ENCODE assay signal across 14 cellular contexts in genomic region chr1:93592636-93592949, GRCh38.
DNase-seq lines count a peak whose midpoint lies in the region; TF ChIP-seq lines count a peak whose summit lies in the region.
"Had no signal": no experiment of that assay in that cellular context is flagged by ENCODE, and none has a peak within 500 bp of the region (broad histone marks: within the 10 kb centered on the region; RNA-seq: fewer than 3 reads in every experiment).

No MANE protein-coding gene starts in this region.

- peaks cover 64% of the 10 kb centered on the region for H3K4me1 Mint-ChIP-seq in mesothelial cell of epicardium

- TF ChIP-seq CTCF in Loucy (conservative IDR thresholded peaks at IDR 0.05; ENCODE audit: low read length) (no peak), mesothelial cell of epicardium (IDR thresholded peaks at IDR 0.05; ENCODE audit: unreplicated experiment) (no peak), stomach (IDR thresholded peaks at IDR 0.05) (no peak), osteoblast (IDR thresholded peaks at IDR 0.05; ENCODE audit: extremely low read depth, low read depth, low read length) (no peak)

- no peak for TF ChIP-seq EP300 in stomach (IDR thresholded peaks at IDR 0.05)

- H3K9ac ChIP-seq in Loucy (ENCODE audit: low read depth, low read length, poor library complexity, severe bottlenecking): no peak overlapping the region
- peak overlapping the region; percentile 71 to 83 for H3K9ac ChIP-seq in duodenal mucosa (ENCODE audit: low read depth in 1 of 2, low read length in 2 of 2)

- no peaks in the 10 kb centered on the region for H3F3A ChIP-seq in Loucy (ENCODE audit: low read depth)

- WGBS in stomach, 5 donors: 32 to 58% (median 37%) methylated on average over 3 of the region's 3 CpGs

- H3K9me3 Mint-ChIP-seq in mesothelial cell of epicardium: no peaks in the 10 kb centered on the region
- H3K9me3 Mint-ChIP-seq: CD4-positive, alpha-beta memory T cell; stimulated activated effector memory CD8-positive, alpha-beta T cell treated with anti-CD3 and anti-CD28 coated beads, Interleukin-12 subunit alpha, Interleukin-12 subunit beta, amount 100 ng/mL, for 72 hours had no signal

- H3K9me2 ChIP-seq in Loucy (replicated peaks; ENCODE audit: low read depth, low read length): no peaks in the 10 kb centered on the region

- no peaks in the 10 kb centered on the region for H3K27me3 Mint-ChIP-seq in mesothelial cell of epicardium (ENCODE audit: low read depth)
- H3K27me3 Mint-ChIP-seq: activated naive CD8-positive, alpha-beta T cell had no signal

- H3K27me3 ChIP-seq in Loucy (ENCODE audit: insufficient read depth, low read length, poor library complexity, severe bottlenecking) (no peaks in the 10 kb centered on the region), duodenal mucosa (ENCODE audit: control insufficient read depth in 1 of 2, insufficient read depth in 2 of 2, low read length in 2 of 2) (no peaks in the 10 kb centered on the region), stomach (no peaks in the 10 kb centered on the region), osteoblast (ENCODE audit: insufficient read depth, low read length) (no peaks in the 10 kb centered on the region)

- peak overlapping the region; percentile 66 for H3K27ac Mint-ChIP-seq in mesothelial cell of epicardium
- H3K27ac Mint-ChIP-seq: activated naive CD8-positive, alpha-beta T cell; stimulated activated effector memory CD8-positive, alpha-beta T cell treated with anti-CD3 and anti-CD28 coated beads, Interleukin-12 subunit alpha, Interleukin-12 subunit beta, amount 100 ng/mL, for 72 hours had no signal

- H3K4me3 Mint-ChIP-seq in mesothelial cell of epicardium: peak overlapping the region; percentile 4
- H3K4me3 Mint-ChIP-seq: CD4-positive, alpha-beta memory T cell; stimulated activated effector memory CD8-positive, alpha-beta T cell treated with anti-CD3 and anti-CD28 coated beads, Interleukin-12 subunit alpha, Interleukin-12 subunit beta, amount 100 ng/mL, for 72 hours had no signal

- H3K36me3 Mint-ChIP-seq in mesothelial cell of epicardium: peaks cover 11% of the 10 kb centered on the region
- H3K36me3 Mint-ChIP-seq: activated naive CD8-positive, alpha-beta T cell; CD4-positive, alpha-beta memory T cell; stimulated activated effector memory CD8-positive, alpha-beta T cell treated with anti-CD3 and anti-CD28 coated beads, Interleukin-12 subunit alpha, Interleukin-12 subunit beta, amount 100 ng/mL, for 72 hours had no signal

- DNase-seq in mesothelial cell of epicardium (ENCODE audit: low spot score in 2 of 2, unreplicated experiment in 2 of 2) (no peak), stomach (no peak), OCI-M1 (lab: John Stamatoyannopoulos, UW) (no peak), NCI-H2029 treated with DMSO at 0.1 percent for 48 hours (lab: John Stamatoyannopoulos, UW) (no peak), osteoblast (ENCODE audit: insufficient read length, low spot score, missing footprints) (no peak), NCI-H82 treated with DMSO at 0.1 percent for 48 hours (lab: John Stamatoyannopoulos, UW; ENCODE audit: unreplicated experiment) (no peak)
- DNase-seq: activated CD8-positive, alpha-beta memory T cell treated with anti-CD3 and anti-CD28 coated beads, Interleukin-2, amount 50 U/mL, for 4 hours; CD4-positive, alpha-beta memory T cell; NCI-H2171; T-helper 9 cell had no signal

- no peaks in the 10 kb centered on the region for H3K9me3 ChIP-seq in Loucy (ENCODE audit: insufficient read depth, low read depth, low read length)
- no peaks in the 10 kb centered on the region for H3K9me3 ChIP-seq in duodenal mucosa (ENCODE audit: control insufficient read depth in 1 of 2, low read length in 2 of 2)
- no peaks in the 10 kb centered on the region for H3K9me3 ChIP-seq in stomach
- H3K9me3 ChIP-seq in osteoblast (ENCODE audit: low read depth, low read length): no peaks in the 10 kb centered on the region

- H3K79me2 ChIP-seq in Loucy (ENCODE audit: insufficient read depth, low read length): no peaks in the 10 kb centered on the region
- H3K79me2 ChIP-seq in osteoblast (ENCODE audit: insufficient read depth, low read length): peaks cover 96% of the 10 kb centered on the region

- H4K20me1 ChIP-seq in Loucy (ENCODE audit: insufficient read depth, low read length, poor library complexity, severe bottlenecking) (no peaks in the 10 kb centered on the region), osteoblast (ENCODE audit: insufficient read depth, low read length) (peaks cover 34% of the 10 kb centered on the region)

- H2AFZ ChIP-seq in Loucy (ENCODE audit: low read length): no peak overlapping the region
- H2AFZ ChIP-seq in osteoblast (ENCODE audit: low read length): no peak overlapping the region

- peaks cover 49% of the 10 kb centered on the region for H3K4me1 ChIP-seq in Loucy (ENCODE audit: insufficient read depth, low read length, poor library complexity, severe bottlenecking)
- H3K4me1 ChIP-seq in duodenal mucosa (ENCODE audit: control insufficient read depth in 1 of 2, insufficient read depth in 2 of 2, low read length in 2 of 2): peaks cover 39 to 43% of the 10 kb centered on the region in 2 donors
- peaks cover 39 to 69% (median 57%) of the 10 kb centered on the region in 4 donors for H3K4me1 ChIP-seq in stomach
- H3K4me1 ChIP-seq in osteoblast (ENCODE audit: insufficient read depth, low read length): peaks cover 31% of the 10 kb centered on the region

- H3K4me3 ChIP-seq in Loucy (ENCODE audit: low read length, poor library complexity, severe bottlenecking): no peak overlapping the region
- H3K4me3 ChIP-seq in duodenal mucosa (ENCODE audit: low read depth in 1 of 2, low read length in 2 of 2): peak overlapping the region; percentile 65 to 72
- H3K4me3 ChIP-seq in stomach: no peak overlapping the region
- H3K4me3 ChIP-seq in osteoblast (ENCODE audit: insufficient read depth, low read length): no peak overlapping the region

- peak overlapping the region; percentile 81 for H3K4me2 ChIP-seq in Loucy (ENCODE audit: low read depth, low read length, poor library complexity, severe bottlenecking)
- no peak overlapping the region for H3K4me2 ChIP-seq in osteoblast (ENCODE audit: insufficient read depth, low read length)

- TF ChIP-seq POLR2A in stomach (IDR thresholded peaks at IDR 0.05): no peak

- intact Hi-C loops in stomach (cut with DNase I; ENCODE audit: low total_unique reads): no loop called here

- H3K27ac ChIP-seq in duodenal mucosa (ENCODE audit: low read depth, low read length) (peak overlapping the region; percentile 55), stomach (peak overlapping the region; percentile 84 to 95 (median 89)), osteoblast (ENCODE audit: low read depth, low read length) (no peak overlapping the region)

- no peaks in the 10 kb centered on the region for H3K36me3 ChIP-seq in Loucy (ENCODE audit: insufficient read depth, low read length)
- peaks cover 5 to 20% of the 10 kb centered on the region in 2 donors for H3K36me3 ChIP-seq in duodenal mucosa (ENCODE audit: control insufficient read depth in 1 of 2, insufficient read depth in 2 of 2, low read length in 2 of 2)
- H3K36me3 ChIP-seq in stomach: peaks cover 14 to 37% (median 26%) of the 10 kb centered on the region in 4 donors
- H3K36me3 ChIP-seq in osteoblast (ENCODE audit: insufficient read depth, low read length): peaks cover 40% of the 10 kb centered on the region

Comparison
In these comparisons a context has a peak if more than half of its experiments do, and no peak if none do; other contexts are left out.
1. H3K4me3 ChIP-seq: peak in duodenal mucosa (2 of 2); none in Loucy (single experiment), stomach (0 of 4) and osteoblast (single experiment).